ENCODE assay signal across 15 cellular contexts in the genomic region with DNA sequence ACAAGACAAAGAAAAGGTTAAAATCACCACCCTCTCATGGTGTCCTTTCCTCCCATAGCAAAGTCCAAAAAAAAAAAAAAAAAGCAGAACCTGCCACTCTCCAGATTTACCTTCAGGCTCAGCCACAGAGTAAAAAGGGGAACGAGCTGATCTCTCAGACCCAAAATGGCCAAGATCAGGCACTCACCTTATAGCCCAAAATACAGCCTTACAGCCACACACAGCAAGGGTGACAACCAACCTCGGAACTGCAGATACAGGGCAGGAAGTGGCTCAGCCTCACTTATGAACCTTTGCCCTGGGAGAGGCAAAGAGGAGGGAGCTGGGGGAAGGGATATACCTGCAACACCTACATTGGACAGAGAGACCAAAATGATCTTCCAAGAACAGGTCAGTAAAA. TPM values are rescaled to one million over a fixed set of nuclear protein-coding genes. Genes with fewer than 3 reads are reported as not detected.
DNase-seq lines count a peak whose midpoint lies in the region; ATAC-seq, FAIRE-seq and TF ChIP-seq lines count a peak whose summit lies in the region.
"Had no signal": no experiment of that assay in that cellular context is flagged by ENCODE, and none has a peak within 500 bp of the region (broad histone marks: within the 10 kb centered on the region; RNA-seq: fewer than 3 reads in every experiment).

No MANE protein-coding gene starts in this region.

- TF ChIP-seq RAD21 in HepG2 (CRISPR knock-in tag; IDR thresholded peaks at IDR 0.05) = no peak

- no peaks in the 10 kb centered on the region for H4K20me1 ChIP-seq in HepG2 (ENCODE audit: insufficient read depth, low read length)
- H4K20me1 ChIP-seq in GM23248 (ENCODE audit: insufficient read depth) = peaks cover 12% of the 10 kb centered on the region; the same call in 1 of the 2 replicates

- peaks cover 17% of the 10 kb centered on the region for H3K36me3 Mint-ChIP-seq in Caco-2 (ENCODE audit: insufficient read depth, unreplicated experiment)
- peaks cover 5% of the 10 kb centered on the region for H3K36me3 Mint-ChIP-seq in T-helper 2 cell treated with Interferon-gamma antibody and Interleukin-4, amounts not matched to agents 5 μg/mL and 100 μg/mL, for 36 hours (ENCODE audit: low read depth)
- H3K36me3 Mint-ChIP-seq in chondrocyte (ENCODE audit: low read depth) = peaks cover 1% of the 10 kb centered on the region

- H3K27me3 ChIP-seq in Caco-2 (replicated peaks; ENCODE audit: control insufficient read depth, insufficient read depth, low read length) = no peaks in the 10 kb centered on the region
- no peaks in the 10 kb centered on the region; a peak in 1 of 5 replicates for H3K27me3 ChIP-seq in HepG2 (ENCODE audit: control insufficient read depth in 1 of 2, insufficient read depth in 2 of 2, low read length in 2 of 2)
- no peaks in the 10 kb centered on the region for H3K27me3 ChIP-seq in GM23248 (replicated peaks; ENCODE audit: insufficient read depth)

- H3K79me2 ChIP-seq in HepG2 (ENCODE audit: insufficient read depth, low read length) (peaks cover 49% of the 10 kb centered on the region), GM23248 (ENCODE audit: insufficient read depth) (peaks cover 95% of the 10 kb centered on the region)

- H3F3A ChIP-seq in GM23248 (ENCODE audit: insufficient read depth) = no peaks in the 10 kb centered on the region

- TF ChIP-seq CTCF in Caco-2 (IDR thresholded peaks at IDR 0.05; ENCODE audit: insufficient read depth in 1 of 2, low read depth in 1 of 2, low read length in 1 of 2, severe bottlenecking in 1 of 2, unreplicated experiment in 1 of 2) (no peak), HepG2 (CRISPR knock-in tag; IDR thresholded peaks at IDR 0.05) (no peak), chondrocyte (IDR thresholded peaks at IDR 0.05) (no peak)

- no peak overlapping the region for H2AFZ ChIP-seq in HepG2 (ENCODE audit: low read length)
- no peak overlapping the region for H2AFZ ChIP-seq in GM23248

- ATAC-seq in HepG2 (no peak; the same call in 2 of the 3 replicates), GM18502 (IDR thresholded peaks at IDR 0.05; ENCODE audit: poor library complexity, unreplicated experiment) (no peak)

- H3K9me3 Mint-ChIP-seq in Caco-2 (ENCODE audit: unreplicated experiment) = no peaks in the 10 kb centered on the region
- no peaks in the 10 kb centered on the region for H3K9me3 Mint-ChIP-seq in T-helper 2 cell treated with Interferon-gamma antibody and Interleukin-4, amounts not matched to agents 5 μg/mL and 100 μg/mL, for 36 hours
- H3K9me3 Mint-ChIP-seq in chondrocyte (ENCODE audit: low read depth) = no peaks in the 10 kb centered on the region
- H3K9me3 Mint-ChIP-seq: endodermal cell had no signal

- H3K36me3 ChIP-seq in Caco-2 (ENCODE audit: control insufficient read depth, insufficient read depth, low read length) (no peaks in the 10 kb centered on the region), HepG2 (replicated peaks in 1 of 2; ENCODE audit: control insufficient read depth in 1 of 2, insufficient read depth in 2 of 2, low read length in 2 of 2) (no peaks in the 10 kb centered on the region; a peak in 1 of 5 replicates), GM23248 (ENCODE audit: low read depth) (peaks cover 3% of the 10 kb centered on the region; the same call in 1 of the 2 replicates)

- no peak for TF ChIP-seq POLR2A in HepG2 (IDR thresholded peaks at IDR 0.05; ENCODE audit: insufficient read depth in 1 of 2, low read depth in 2 of 2, low read length in 2 of 2)

- H3K4me3 Mint-ChIP-seq in Caco-2 (ENCODE audit: unreplicated experiment) = peak overlapping the region; percentile 49
- H3K4me3 Mint-ChIP-seq in T-helper 2 cell treated with Interferon-gamma antibody and Interleukin-4, amounts not matched to agents 5 μg/mL and 100 μg/mL, for 36 hours = peak overlapping the region; percentile 39
- no peak overlapping the region for H3K4me3 Mint-ChIP-seq in chondrocyte (ENCODE audit: unreplicated experiment)
- H3K4me3 Mint-ChIP-seq: endodermal cell had no signal

- H3K4me2 ChIP-seq in HepG2 (ENCODE audit: low read depth, low read length) = peak overlapping the region; percentile 66
- no peak overlapping the region for H3K4me2 ChIP-seq in GM23248 (ENCODE audit: unreplicated experiment)

- H3K27me3 Mint-ChIP-seq in Caco-2 (ENCODE audit: insufficient read depth, unreplicated experiment) (no peaks in the 10 kb centered on the region), chondrocyte (ENCODE audit: low read depth) (no peaks in the 10 kb centered on the region)
- H3K27me3 Mint-ChIP-seq in T-helper 2 cell treated with Interferon-gamma antibody and Interleukin-4, amounts not matched to agents 5 μg/mL and 100 μg/mL, for 36 hours (ENCODE audit: low read depth) = no peaks in the 10 kb centered on the region

- POLR2A ChIA-PET in Caco-2 (lab: Charles Lee) = no interaction called here
- POLR2A ChIA-PET in HepG2 (lab: Yijun Ruan, JAX) = no interaction called here

- H3K4me1 Mint-ChIP-seq in Caco-2 (ENCODE audit: low read depth, unreplicated experiment) (peaks cover 37% of the 10 kb centered on the region), chondrocyte (ENCODE audit: low read depth) (peaks cover 20% of the 10 kb centered on the region)
- H3K4me1 Mint-ChIP-seq in T-helper 2 cell treated with Interferon-gamma antibody and Interleukin-4, amounts not matched to agents 5 μg/mL and 100 μg/mL, for 36 hours (ENCODE audit: low read depth) = peaks cover 37% of the 10 kb centered on the region

- peak overlapping the region; percentile 42 for H3K27ac Mint-ChIP-seq in Caco-2 (ENCODE audit: unreplicated experiment)
- no peak overlapping the region for H3K27ac Mint-ChIP-seq in T-helper 2 cell treated with Interferon-gamma antibody and Interleukin-4, amounts not matched to agents 5 μg/mL and 100 μg/mL, for 36 hours
- H3K27ac Mint-ChIP-seq in chondrocyte (ENCODE audit: unreplicated experiment) = no peak overlapping the region
- H3K27ac Mint-ChIP-seq: endodermal cell had no signal

- DNase-seq in AML-193 (lab: John Stamatoyannopoulos, UW) (peak; percentile 11 to 25), Caco-2 (peak; percentile 40 to 61), HepG2 (ENCODE audit: low spot score) (peak; percentile 29), chondrocyte (ENCODE audit: low spot score) (no peak), NCI-H128 (lab: John Stamatoyannopoulos, UW; ENCODE audit: unreplicated experiment) (no peak), GM23248 (no peak)
- no peak for DNase-seq in T-helper 2 cell treated with Interferon-gamma antibody and Interleukin-4, amounts not matched to agents 5 μg/mL and 100 μg/mL, for 36 hours (ENCODE audit: low spot score)
- DNase-seq: endodermal cell; MV-4-11; occipital lobe; SIG-M5; stimulated activated naive CD4-positive, alpha-beta T cell treated with Interleukin-2 at 50 U/mL for 16 hours had no signal

- CTCF ChIA-PET in Caco-2 (lab: Charles Lee) (interaction anchor here (0.6 to 0.7 kb wide), 3 partner anchors 20 to 124 kb away, joined by 3 to 9 read pairs (median 3); no protein-coding TSS in a partner anchor), HepG2 (lab: Yijun Ruan, JAX; ENCODE audit: low intra/inter-chr PET ratio, low total read pairs) (no interaction called here)

- H3K4me3 ChIP-seq in Caco-2 (ENCODE audit: low read depth, low read length) (peak overlapping the region; percentile 21), HepG2 (replicated peaks in 1 of 3; ENCODE audit: insufficient read depth in 1 of 3, low read depth in 2 of 3, low read length in 3 of 3) (peak overlapping the region in 2 of 3 experiments; percentile 4 to 18; a peak in 1 of 6 replicates), GM23248 (no peak overlapping the region)

- in situ Hi-C loops in HepG2 (cut with HindIII; ENCODE audit: extremely low pct_ligation_motif_present, low pct_unique_long_range_greater_than_20kb) = no loop called here
- in situ Hi-C loops in GM23248 (cut with MboI) = no loop called here

- WGBS in HepG2 (ENCODE audit: low lambda C conversion rate) = 6% methylated on average over 2 of the region's 2 CpGs
- whole genome bisulfite sequencing in GM23248 (ENCODE audit: low coverage in 1 of 2, low lambda C conversion rate in 2 of 2, missing lambda C conversion rate in 2 of 2), 2 experiments = 65 to 81% methylated on average over 2 of the region's 2 CpGs

- H3K4me1 ChIP-seq in Caco-2 = peaks cover 16% of the 10 kb centered on the region
- peaks cover 34% of the 10 kb centered on the region for H3K4me1 ChIP-seq in HepG2 (ENCODE audit: insufficient read depth, low read length)
- H3K4me1 ChIP-seq in GM23248 (ENCODE audit: insufficient read depth) = peaks cover 11% of the 10 kb centered on the region

- TF ChIP-seq EP300 in HepG2 (IDR thresholded peaks at IDR 0.05; ENCODE audit: low read depth in 2 of 2, low read length in 2 of 2) = no peak
- no peak for TF ChIP-seq EP300 in HepG2 (CRISPR knock-in tag; IDR thresholded peaks at IDR 0.05; ENCODE audit: borderline replicate concordance)

- no peaks in the 10 kb centered on the region for H3K9me2 ChIP-seq in GM23248 (ENCODE audit: insufficient read depth)

- peak; percentile 34 for FAIRE-seq in HepG2 (lab: Jason Lieb, UNC)
- FAIRE-seq: H1 had no signal

- no peak overlapping the region for H3K9ac ChIP-seq in HepG2 (ENCODE audit: insufficient read depth, low read depth, low read length)
- H3K9ac ChIP-seq in GM23248 = no peak overlapping the region

- H3K27ac ChIP-seq in HepG2 (ENCODE audit: extremely low read length, insufficient read depth, low read length) (peak overlapping the region; percentile 21), GM23248 (no peak overlapping the region)

- BruUV-seq in Caco-2 (replicated peaks; lab: Mats Ljungman, UMichigan) = no TSS peak
- no TSS peak for BruUV-seq in HepG2 (replicated peaks; lab: Mats Ljungman, UMichigan)

- H3K9me3 ChIP-seq in Caco-2 = no peaks in the 10 kb centered on the region
- H3K9me3 ChIP-seq in HepG2 (ENCODE audit: low read length) = no peaks in the 10 kb centered on the region
- H3K9me3 ChIP-seq in GM23248 (ENCODE audit: low read depth) = no peaks in the 10 kb centered on the region

- intact Hi-C loops in Caco-2 (cut with micrococcal nuclease; ENCODE audit: unreplicated experiment) = loop anchor here (5.0 to 10.0 kb wide), 4 partner anchors 122 to 1623 kb away; partner anchors contain the start of genes ARFIP2, TAF10, TIMM10B and TPP1
- intact Hi-C loops in HepG2 (cut with micrococcal nuclease; ENCODE audit: unreplicated experiment) = loop anchor here (10.0 kb wide), 1 partner anchor 255 kb away; the partner anchor contains the start of genes ARFIP2 and TIMM10B

RNA-seq across cellular contexts. Expression of gene FHIP1B, which starts 4.5 kb away (rescaled TPM):
- total RNA-seq in Caco-2 (2022) = 26.8 and 27.8 TPM in 2 replicates
- total RNA-seq in HepG2 (2016; rRNA removed; fragmentation: Illumina TruSeq; extraction: Trizol) = 10.8 and 14.1 TPM in 2 replicates
- 1.9 and 2.2 TPM in 2 replicates for total RNA-seq in HepG2 (2016; cell fraction: cytosol; rRNA removed; fragmentation: Illumina TruSeq; extraction: Trizol; ENCODE audit: low read depth)
- 7.0 and 14.0 TPM in 2 replicates for total RNA-seq in HepG2 (2016; cell fraction: insoluble cytoplasmic fraction; rRNA removed; fragmentation: Illumina TruSeq; extraction: Trizol)
- 4.6 TPM in 2 replicates for total RNA-seq in HepG2 (2016; cell fraction: membrane; rRNA removed; fragmentation: Illumina TruSeq; extraction: Trizol)
- total RNA-seq in HepG2 (2016; cell fraction: nucleus; rRNA removed; fragmentation: Illumina TruSeq; extraction: Trizol) = 19.5 and 19.8 TPM in 2 replicates
- polyA plus RNA-seq in HepG2 (2011; rRNA removed) = 18.6 and 19.8 TPM in 2 replicates
- 7.7 and 17.1 TPM in 2 replicates for polyA plus RNA-seq in HepG2 (2011; cell fraction: cytosol; rRNA removed)
- 117 and 120 TPM in 2 replicates for polyA plus RNA-seq in HepG2 (2011; cell fraction: nucleus; rRNA removed)
- polyA plus RNA-seq in HepG2 (2012) = 7.3 and 8.4 TPM in 2 replicates
- 0.87 and 0.91 TPM in 2 replicates for polyA plus RNA-seq in HepG2 (2016; cell fraction: cytosol; fragmentation: Illumina TruSeq; extraction: Trizol; ENCODE audit: low read depth)
- 5.6 and 7.1 TPM in 2 replicates for polyA plus RNA-seq in HepG2 (2016; cell fraction: insoluble cytoplasmic fraction; fragmentation: Illumina TruSeq; extraction: Trizol; ENCODE audit: low read depth)
- polyA plus RNA-seq in HepG2 (2016; cell fraction: membrane; fragmentation: Illumina TruSeq; extraction: Trizol; ENCODE audit: low read depth) = 1.9 TPM in 2 replicates
- polyA plus RNA-seq in HepG2 (2016; cell fraction: nucleus; fragmentation: Illumina TruSeq; extraction: Trizol; ENCODE audit: insufficient read depth, low read depth) = 40.7 and 43.9 TPM in 2 replicates
- polyA minus RNA-seq in HepG2 (2011; rRNA and poly(A)+ RNA removed; ENCODE audit: low replicate concordance) = 38.9 and 55.6 TPM in 2 replicates
- polyA minus RNA-seq in HepG2 (2011; cell fraction: cytosol; rRNA and poly(A)+ RNA removed) = 4.6 and 7.2 TPM in 2 replicates
- 30.1 and 32.3 TPM in 2 replicates for polyA minus RNA-seq in HepG2 (2011; cell fraction: nucleus; rRNA and poly(A)+ RNA removed)
- total RNA-seq in chondrocyte = 19.8 to 23.1 TPM (median 22.8 TPM) in 3 replicates
- total RNA-seq in GM23248 (2014; rRNA removed; shearing (Covaris generic)) = 14.7 and 25.4 TPM in 2 replicates
- polyA plus RNA-seq in GM23248 (2016; fragmentation: Nextera tagmentation; extraction: Ambion mirVana) = 9.2 and 10.9 TPM in 2 replicates

RNA-seq across cellular contexts. Expression of gene CNGA4, which starts 9.0 kb away (rescaled TPM):
- total RNA-seq in Caco-2 (2022) (0.56 TPM in 1 of 2 replicates, not detected in the other), HepG2 (2016; rRNA removed; fragmentation: Illumina TruSeq; extraction: Trizol) (not detected in 2 replicates), chondrocyte (0.17 to 0.22 TPM in 2 of 3 replicates, not detected in the other)
- not detected in 2 replicates for total RNA-seq in HepG2 (2016; cell fraction: cytosol; rRNA removed; fragmentation: Illumina TruSeq; extraction: Trizol; ENCODE audit: low read depth)
- not detected in 2 replicates for total RNA-seq in HepG2 (2016; cell fraction: insoluble cytoplasmic fraction; rRNA removed; fragmentation: Illumina TruSeq; extraction: Trizol)
- total RNA-seq in HepG2 (2016; cell fraction: membrane; rRNA removed; fragmentation: Illumina TruSeq; extraction: Trizol) = not detected in 2 replicates
- not detected in 2 replicates for total RNA-seq in HepG2 (2016; cell fraction: nucleus; rRNA removed; fragmentation: Illumina TruSeq; extraction: Trizol)
- polyA plus RNA-seq in HepG2 (2011; rRNA removed) (0.03 and 0.07 TPM in 2 replicates), GM23248 (2016; fragmentation: Nextera tagmentation; extraction: Ambion mirVana) (not detected in 2 replicates)
- polyA plus RNA-seq in HepG2 (2011; cell fraction: cytosol; rRNA removed) = 0.04 TPM in 1 of 2 replicates, not detected in the other
- polyA plus RNA-seq in HepG2 (2011; cell fraction: nucleus; rRNA removed) = 0.21 TPM in 1 of 2 replicates, not detected in the other
- polyA plus RNA-seq in HepG2 (2012) = not detected in 2 replicates
- not detected in 2 replicates for polyA plus RNA-seq in HepG2 (2016; cell fraction: cytosol; fragmentation: Illumina TruSeq; extraction: Trizol; ENCODE audit: low read depth)
- polyA plus RNA-seq in HepG2 (2016; cell fraction: insoluble cytoplasmic fraction; fragmentation: Illumina TruSeq; extraction: Trizol; ENCODE audit: low read depth) = not detected in 2 replicates
- not detected in 2 replicates for polyA plus RNA-seq in HepG2 (2016; cell fraction: membrane; fragmentation: Illumina TruSeq; extraction: Trizol; ENCODE audit: low read depth)
- not detected in 2 replicates for polyA plus RNA-seq in HepG2 (2016; cell fraction: nucleus; fragmentation: Illumina TruSeq; extraction: Trizol; ENCODE audit: insufficient read depth, low read depth)
- polyA minus RNA-seq in HepG2 (2011; rRNA and poly(A)+ RNA removed; ENCODE audit: low replicate concordance) = 0.09 and 0.10 TPM in 2 replicates
- polyA minus RNA-seq in HepG2 (2011; cell fraction: cytosol; rRNA and poly(A)+ RNA removed) = not detected in 2 replicates
- not detected in 2 replicates for polyA minus RNA-seq in HepG2 (2011; cell fraction: nucleus; rRNA and poly(A)+ RNA removed)
- not detected in 2 replicates for total RNA-seq in GM23248 (2014; rRNA removed; shearing (Covaris generic))
- total RNA-seq: activated CD8-positive, alpha-beta memory T cell treated with anti-CD3 and anti-CD28 coated beads for 36 hours; H1 had no signal

RNA-seq across cellular contexts. Expression of gene C11orf42, which starts 24.6 kb away (rescaled TPM):
- not detected in 2 replicates for total RNA-seq in Caco-2 (2022)
- not detected in 2 replicates for total RNA-seq in HepG2 (2016; rRNA removed; fragmentation: Illumina TruSeq; extraction: Trizol)
- total RNA-seq in HepG2 (2016; cell fraction: cytosol; rRNA removed; fragmentation: Illumina TruSeq; extraction: Trizol; ENCODE audit: low read depth) = not detected in 2 replicates
- total RNA-seq in HepG2 (2016; cell fraction: insoluble cytoplasmic fraction; rRNA removed; fragmentation: Illumina TruSeq; extraction: Trizol) = not detected in 2 replicates
- not detected in 2 replicates for total RNA-seq in HepG2 (2016; cell fraction: membrane; rRNA removed; fragmentation: Illumina TruSeq; extraction: Trizol)
- total RNA-seq in HepG2 (2016; cell fraction: nucleus; rRNA removed; fragmentation: Illumina TruSeq; extraction: Trizol) = not detected in 2 replicates
- polyA plus RNA-seq in HepG2 (2011; rRNA removed) = not detected in 2 replicates
- polyA plus RNA-seq in HepG2 (2011; cell fraction: cytosol; rRNA removed) = not detected in 2 replicates
- polyA plus RNA-seq in HepG2 (2011; cell fraction: nucleus; rRNA removed) = not detected in 2 replicates
- 0.12 TPM in 1 of 2 replicates, not detected in the other for polyA plus RNA-seq in HepG2 (2012)
- polyA plus RNA-seq in HepG2 (2016; cell fraction: cytosol; fragmentation: Illumina TruSeq; extraction: Trizol; ENCODE audit: low read depth) = not detected in 2 replicates
- polyA plus RNA-seq in HepG2 (2016; cell fraction: insoluble cytoplasmic fraction; fragmentation: Illumina TruSeq; extraction: Trizol; ENCODE audit: low read depth) = not detected in 2 replicates
- not detected in 2 replicates for polyA plus RNA-seq in HepG2 (2016; cell fraction: membrane; fragmentation: Illumina TruSeq; extraction: Trizol; ENCODE audit: low read depth)
- polyA plus RNA-seq in HepG2 (2016; cell fraction: nucleus; fragmentation: Illumina TruSeq; extraction: Trizol; ENCODE audit: insufficient read depth, low read depth) = not detected in 2 replicates
- not detected in 2 replicates for polyA minus RNA-seq in HepG2 (2011; rRNA and poly(A)+ RNA removed; ENCODE audit: low replicate concordance)
- polyA minus RNA-seq in HepG2 (2011; cell fraction: cytosol; rRNA and poly(A)+ RNA removed) = not detected in 2 replicates
- not detected in 2 replicates for polyA minus RNA-seq in HepG2 (2011; cell fraction: nucleus; rRNA and poly(A)+ RNA removed)
- not detected in 3 replicates for total RNA-seq in chondrocyte
- not detected in 2 replicates for total RNA-seq in GM23248 (2014; rRNA removed; shearing (Covaris generic))
- polyA plus RNA-seq in GM23248 (2016; fragmentation: Nextera tagmentation; extraction: Ambion mirVana) = 0.16 TPM in 1 of 2 replicates, not detected in the other
- total RNA-seq: activated CD8-positive, alpha-beta memory T cell treated with anti-CD3 and anti-CD28 coated beads for 36 hours; endodermal cell; H1; occipital lobe had no signal
- polyA plus RNA-seq: H1 had no signal

RNA-seq across cellular contexts. Expression of gene CCKBR, which starts 29.7 kb away (rescaled TPM):
- total RNA-seq in Caco-2 (2022) = 1.6 and 2.1 TPM in 2 replicates
- not detected in 2 replicates for total RNA-seq in HepG2 (2016; rRNA removed; fragmentation: Illumina TruSeq; extraction: Trizol)
- not detected in 2 replicates for total RNA-seq in HepG2 (2016; cell fraction: cytosol; rRNA removed; fragmentation: Illumina TruSeq; extraction: Trizol; ENCODE audit: low read depth)
- total RNA-seq in HepG2 (2016; cell fraction: insoluble cytoplasmic fraction; rRNA removed; fragmentation: Illumina TruSeq; extraction: Trizol) = not detected in 2 replicates
- not detected in 2 replicates for total RNA-seq in HepG2 (2016; cell fraction: membrane; rRNA removed; fragmentation: Illumina TruSeq; extraction: Trizol)
- total RNA-seq in HepG2 (2016; cell fraction: nucleus; rRNA removed; fragmentation: Illumina TruSeq; extraction: Trizol) = not detected in 2 replicates
- polyA plus RNA-seq in HepG2 (2011; rRNA removed) = not detected in 2 replicates
- polyA plus RNA-seq in HepG2 (2011; cell fraction: cytosol; rRNA removed) = not detected in 2 replicates
- not detected in 2 replicates for polyA plus RNA-seq in HepG2 (2011; cell fraction: nucleus; rRNA removed)
- not detected in 2 replicates for polyA plus RNA-seq in HepG2 (2012)
- polyA plus RNA-seq in HepG2 (2016; cell fraction: cytosol; fragmentation: Illumina TruSeq; extraction: Trizol; ENCODE audit: low read depth) = not detected in 2 replicates
- polyA plus RNA-seq in HepG2 (2016; cell fraction: insoluble cytoplasmic fraction; fragmentation: Illumina TruSeq; extraction: Trizol; ENCODE audit: low read depth) = not detected in 2 replicates
- not detected in 2 replicates for polyA plus RNA-seq in HepG2 (2016; cell fraction: membrane; fragmentation: Illumina TruSeq; extraction: Trizol; ENCODE audit: low read depth)
- not detected in 2 replicates for polyA plus RNA-seq in HepG2 (2016; cell fraction: nucleus; fragmentation: Illumina TruSeq; extraction: Trizol; ENCODE audit: insufficient read depth, low read depth)
- 0.06 TPM in 1 of 2 replicates, not detected in the other for polyA minus RNA-seq in HepG2 (2011; rRNA and poly(A)+ RNA removed; ENCODE audit: low replicate concordance)
- not detected in 2 replicates for polyA minus RNA-seq in HepG2 (2011; cell fraction: cytosol; rRNA and poly(A)+ RNA removed)
- not detected in 2 replicates for polyA minus RNA-seq in HepG2 (2011; cell fraction: nucleus; rRNA and poly(A)+ RNA removed)
- not detected in 3 replicates for total RNA-seq in chondrocyte
- total RNA-seq in GM23248 (2014; rRNA removed; shearing (Covaris generic)) = not detected in 2 replicates
- not detected in 2 replicates for polyA plus RNA-seq in GM23248 (2016; fragmentation: Nextera tagmentation; extraction: Ambion mirVana)
- total RNA-seq: activated CD8-positive, alpha-beta memory T cell treated with anti-CD3 and anti-CD28 coated beads for 36 hours had no signal

RNA-seq across cellular contexts. Expression of gene OR52W1, which starts 30.9 kb away (rescaled TPM):
- total RNA-seq in Caco-2 (2022) (not detected in 2 replicates), HepG2 (2016; rRNA removed; fragmentation: Illumina TruSeq; extraction: Trizol) (not detected in 2 replicates), chondrocyte (not detected in 3 replicates)
- total RNA-seq in HepG2 (2016; cell fraction: cytosol; rRNA removed; fragmentation: Illumina TruSeq; extraction: Trizol; ENCODE audit: low read depth) = not detected in 2 replicates
- total RNA-seq in HepG2 (2016; cell fraction: insoluble cytoplasmic fraction; rRNA removed; fragmentation: Illumina TruSeq; extraction: Trizol) = not detected in 2 replicates
- total RNA-seq in HepG2 (2016; cell fraction: membrane; rRNA removed; fragmentation: Illumina TruSeq; extraction: Trizol) = not detected in 2 replicates
- total RNA-seq in HepG2 (2016; cell fraction: nucleus; rRNA removed; fragmentation: Illumina TruSeq; extraction: Trizol) = not detected in 2 replicates
- polyA plus RNA-seq in HepG2 (2011; rRNA removed) (not detected in 2 replicates), GM23248 (2016; fragmentation: Nextera tagmentation; extraction: Ambion mirVana) (not detected in 2 replicates)
- polyA plus RNA-seq in HepG2 (2011; cell fraction: cytosol; rRNA removed) = not detected in 2 replicates
- not detected in 2 replicates for polyA plus RNA-seq in HepG2 (2011; cell fraction: nucleus; rRNA removed)
- polyA plus RNA-seq in HepG2 (2012) = not detected in 2 replicates
- not detected in 2 replicates for polyA plus RNA-seq in HepG2 (2016; cell fraction: cytosol; fragmentation: Illumina TruSeq; extraction: Trizol; ENCODE audit: low read depth)
- not detected in 2 replicates for polyA plus RNA-seq in HepG2 (2016; cell fraction: insoluble cytoplasmic fraction; fragmentation: Illumina TruSeq; extraction: Trizol; ENCODE audit: low read depth)
- polyA plus RNA-seq in HepG2 (2016; cell fraction: membrane; fragmentation: Illumina TruSeq; extraction: Trizol; ENCODE audit: low read depth) = not detected in 2 replicates
- not detected in 2 replicates for polyA plus RNA-seq in HepG2 (2016; cell fraction: nucleus; fragmentation: Illumina TruSeq; extraction: Trizol; ENCODE audit: insufficient read depth, low read depth)
- not detected in 2 replicates for polyA minus RNA-seq in HepG2 (2011; rRNA and poly(A)+ RNA removed; ENCODE audit: low replicate concordance)
- not detected in 2 replicates for polyA minus RNA-seq in HepG2 (2011; cell fraction: cytosol; rRNA and poly(A)+ RNA removed)
- polyA minus RNA-seq in HepG2 (2011; cell fraction: nucleus; rRNA and poly(A)+ RNA removed) = not detected in 2 replicates
- not detected in 2 replicates for total RNA-seq in GM23248 (2014; rRNA removed; shearing (Covaris generic))
- total RNA-seq: activated CD8-positive, alpha-beta memory T cell treated with anti-CD3 and anti-CD28 coated beads for 36 hours; endodermal cell; H1; occipital lobe had no signal
- polyA plus RNA-seq: H1 had no signal

Comparison
In these comparisons a context has a peak if more than half of its experiments do, and no peak if none do; other contexts are left out.
1. DNase-seq: peak in AML-193 (2 of 2), Caco-2 (2 of 2) and HepG2 (single experiment); none in T-helper 2 cell treated with Interferon-gamma antibody and Interleukin-4, amounts not matched to agents 5 μg/mL and 100 μg/mL, for 36 hours (single experiment), chondrocyte (single experiment), NCI-H128 (single experiment) and GM23248 (single experiment).